2 cellular contexts compared by ENCODE assay signal in the genomic region with DNA sequence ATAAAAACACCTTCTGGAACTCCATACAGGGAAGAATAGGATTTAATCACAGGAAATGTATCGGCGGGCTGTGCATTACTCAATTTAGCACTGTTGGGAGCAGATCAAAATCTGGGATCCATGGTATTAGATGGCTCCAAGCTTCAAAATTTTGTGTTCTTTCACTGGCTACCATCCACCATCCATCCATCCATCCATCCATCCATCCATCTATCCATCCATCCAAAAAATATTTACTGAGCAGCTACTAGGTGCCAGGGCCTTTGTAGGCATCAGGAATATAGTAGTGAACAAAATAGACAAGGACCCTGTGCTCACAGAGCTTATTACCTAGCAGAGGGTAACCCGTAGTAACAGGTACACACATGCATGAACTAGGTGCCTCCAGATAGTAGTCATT.
TF ChIP-seq lines count a peak whose summit lies in the region.

No MANE protein-coding gene starts in this region.

TF ChIP-seq in HCT116, 20 proteins besides CTCF, POLR2A, EP300 and RAD21:
- no peak for TF ChIP-seq CEBPB (IDR thresholded peaks at IDR 0.05; ENCODE audit: low read depth)
- TF ChIP-seq EZH2 (IDR thresholded peaks at IDR 0.05), result no peak
- no peak for TF ChIP-seq ELF1 (IDR thresholded peaks at IDR 0.05; ENCODE audit: borderline replicate concordance, low read depth)
- no peak for TF ChIP-seq ZNF274 (IDR thresholded peaks at IDR 0.05; ENCODE audit: low read depth, low read length)
- no peak for TF ChIP-seq EGR1 (IDR thresholded peaks at IDR 0.05; ENCODE audit: low read depth)
- TF ChIP-seq JUND (IDR thresholded peaks at IDR 0.05), result no peak
- TF ChIP-seq YY1 (IDR thresholded peaks at IDR 0.05; ENCODE audit: extremely low read depth, insufficient replicate concordance, low read depth, low read length), result no peak
- TF ChIP-seq SRF (IDR thresholded peaks at IDR 0.05; ENCODE audit: low read depth), result no peak
- no peak for TF ChIP-seq SP1 (IDR thresholded peaks at IDR 0.05; ENCODE audit: low read depth)
- no peak for TF ChIP-seq ZFX (IDR thresholded peaks at IDR 0.05)
- TF ChIP-seq EZH2phosphoT487 (IDR thresholded peaks at IDR 0.05; ENCODE audit: borderline replicate concordance), result no peak

TF ChIP-seq in endothelial cell of umbilical vein, 7 proteins besides CTCF, POLR2A, EP300 and RAD21:
- TF ChIP-seq GATA2 (IDR thresholded peaks at IDR 0.05; ENCODE audit: insufficient read depth, insufficient read length, low read depth, low read length), result peak; percentile 16
- no peak for TF ChIP-seq JUN (IDR thresholded peaks at IDR 0.05; ENCODE audit: borderline replicate concordance, insufficient read depth, insufficient read length, low read depth)
